ENCODE assay signal across 12 cellular contexts in genomic region chr3:155070932-155071387, GRCh38. TPM values are rescaled to one million over a fixed set of nuclear protein-coding genes. Genes with fewer than 3 reads are reported as not detected.
DNase-seq lines count a peak whose midpoint lies in the region; TF ChIP-seq lines count a peak whose summit lies in the region.
"Had no signal": no experiment of that assay in that cellular context is flagged by ENCODE, and none has a peak within 500 bp of the region (broad histone marks: within the 10 kb centered on the region; RNA-seq: fewer than 3 reads in every experiment).

No MANE protein-coding gene starts in this region.

- H3F3A ChIP-seq in OCI-LY1 (ENCODE audit: insufficient read depth, low read length) = 0 out of 2 replicates have a peak, but pooled peaks cover 5% of the 10 kb centered on the region

- H3K4ac ChIP-seq in mesenchymal stem cell (ENCODE audit: low read depth in 1 of 2, low read length in 2 of 2) = peak overlapping the region; percentile 51 to 87

- H3K4me2 ChIP-seq in OCI-LY1 (ENCODE audit: low read length) = no peak overlapping the region
- H3K4me2 ChIP-seq in mesenchymal stem cell (ENCODE audit: low read length, poor library complexity, severe bottlenecking) = peak overlapping the region; percentile 61

- DNase-seq in BJ (ENCODE audit: low read depth) = peak; percentile 97
- DNase-seq in dermis microvascular lymphatic vessel endothelial cell (ENCODE audit: low read depth in 2 of 2) = peak; percentile 22 to 80
- DNase-seq in mesenchymal stem cell = peak; percentile 96
- no peak for DNase-seq in activated T-cell treated with anti-CD3 and anti-CD28 coated beads, Interleukin-2, amount 50 U/mL, for 1 hour
- DNase-seq in NCI-H2107 treated with DMSO at 0.1 percent for 48 hours (lab: John Stamatoyannopoulos, UW; ENCODE audit: unreplicated experiment) = no peak
- no peak for DNase-seq in stimulated activated CD4-positive, alpha-beta T cell treated with anti-CD3 and anti-CD28 coated beads, Interleukin-4, amount 100 ng/mL, for 24 hours
- DNase-seq in activated CD4-positive, alpha-beta T cell treated with anti-CD3 and anti-CD28 coated beads for 1 hour = no peak
- DNase-seq: Caco-2; H7; stimulated activated CD4-positive, alpha-beta T cell treated with anti-CD3 and anti-CD28 coated beads, Interleukin-2, amount 100 ng/mL, for 24 hours had no signal

- H3K27me3 ChIP-seq in BJ (ENCODE audit: control insufficient read depth, insufficient read depth, low read length) = no peaks in the 10 kb centered on the region
- H3K27me3 ChIP-seq in OCI-LY1 (ENCODE audit: insufficient read depth, low read length) = no peaks in the 10 kb centered on the region
- no peaks in the 10 kb centered on the region for H3K27me3 ChIP-seq in mesenchymal stem cell (ENCODE audit: control insufficient read depth in 1 of 2, insufficient read depth in 1 of 2, low read length in 2 of 2)

- TF ChIP-seq CTCF in BJ (IDR thresholded peaks at IDR 0.05; ENCODE audit: insufficient read depth, low read depth, low read length) (no peak), OCI-LY1 (IDR thresholded peaks at IDR 0.05; ENCODE audit: low read length) (no peak)

- H2BK5ac ChIP-seq in mesenchymal stem cell (ENCODE audit: low read depth, low read length, poor library complexity, severe bottlenecking) = peak overlapping the region; percentile 90

- H3K27ac ChIP-seq in OCI-LY1 (ENCODE audit: low read depth, low read length, poor library complexity, severe bottlenecking) (no peak overlapping the region), mesenchymal stem cell (ENCODE audit: low read length, poor library complexity, severe bottlenecking) (peak overlapping the region; percentile 97)
- H3K27ac ChIP-seq: thoracic aorta had no signal

- H3K9me2 ChIP-seq in OCI-LY1 (ENCODE audit: low read depth, low read length) = no peaks in the 10 kb centered on the region

- peaks cover 4% of the 10 kb centered on the region; the same call in 1 of the 2 replicates for H3K9me3 ChIP-seq in OCI-LY1 (ENCODE audit: low read length)
- H3K9me3 ChIP-seq in mesenchymal stem cell (ENCODE audit: control insufficient read depth, low read length) = peaks cover 22% of the 10 kb centered on the region

- peak overlapping the region; percentile 86 to 87 for H3K18ac ChIP-seq in mesenchymal stem cell (ENCODE audit: low read depth in 1 of 2, low read length in 2 of 2)

- H3K4me1 ChIP-seq in OCI-LY1 (ENCODE audit: insufficient read depth, low read length, severe bottlenecking) = peaks cover 4% of the 10 kb centered on the region
- peaks cover 3% of the 10 kb centered on the region for H3K4me1 ChIP-seq in mesenchymal stem cell (ENCODE audit: control insufficient read depth, insufficient read depth, low read depth, low read length)
- H3K4me1 ChIP-seq: Caco-2 had no signal

- no peaks in the 10 kb centered on the region for H3K79me2 ChIP-seq in OCI-LY1 (ENCODE audit: insufficient read depth, low read length)

- no peaks in the 10 kb centered on the region for H4K20me1 ChIP-seq in OCI-LY1 (ENCODE audit: insufficient read depth, low read length)

- H3K79me1 ChIP-seq in mesenchymal stem cell (replicated peaks; ENCODE audit: low read length, poor library complexity, severe bottlenecking) = no peaks in the 10 kb centered on the region

- H2BK15ac ChIP-seq in mesenchymal stem cell (ENCODE audit: low read depth, poor library complexity, severe bottlenecking) = peak overlapping the region; percentile 67

- CTCF ChIA-PET in BJ (lab: Yijun Ruan, JAX) = interaction anchor here (0.9 to 1.8 kb wide), 3 partner anchors 8 to 275 kb away, joined by 3 to 5 read pairs (median 3); partner anchors contain the start of gene MME

- peak overlapping the region; percentile 28; the same call in 1 of the 2 replicates for H2AFZ ChIP-seq in OCI-LY1 (ENCODE audit: low read length)
- peak overlapping the region; percentile 61 for H2AFZ ChIP-seq in mesenchymal stem cell (ENCODE audit: low read depth, low read length)

- POLR2A ChIA-PET in BJ (lab: Charles Lee) = interaction anchor here (1.3 kb wide), 1 partner anchor 8 kb away, joined by 3 read pairs; no protein-coding TSS in a partner anchor

- peak overlapping the region; percentile 72 to 89 for H2BK12ac ChIP-seq in mesenchymal stem cell (ENCODE audit: low read length in 2 of 2)

- no peak overlapping the region for H2AK5ac ChIP-seq in mesenchymal stem cell (ENCODE audit: low read length, severe bottlenecking)

- no peak overlapping the region for H3K14ac ChIP-seq in mesenchymal stem cell (ENCODE audit: low read length in 2 of 2)

- H3K4me3 ChIP-seq in BJ (ENCODE audit: low read depth, low read length) = no peak overlapping the region
- H3K4me3 ChIP-seq in OCI-LY1 (ENCODE audit: low read depth, low read length, poor library complexity, severe bottlenecking) = no peak overlapping the region
- H3K4me3 ChIP-seq in mesenchymal stem cell (ENCODE audit: insufficient read depth in 1 of 2, low read depth in 1 of 2, low read length in 2 of 2) = no peak overlapping the region
- H3K4me3 ChIP-seq: thoracic aorta had no signal

- whole genome bisulfite sequencing in mesenchymal stem cell = 3% methylated on average over 8 of the region's 8 CpGs

- H3K23ac ChIP-seq in mesenchymal stem cell (ENCODE audit: low read length in 2 of 2) = peak overlapping the region in 1 of 2 experiments; percentile 69

- H2BK120ac ChIP-seq in mesenchymal stem cell (ENCODE audit: low read depth, low read length) = peak overlapping the region; percentile 27

- peak overlapping the region; percentile 75 for H4K8ac ChIP-seq in mesenchymal stem cell (ENCODE audit: low read length)

- no peak overlapping the region for H3K9ac ChIP-seq in OCI-LY1 (ENCODE audit: low read length)
- H3K9ac ChIP-seq in mesenchymal stem cell (ENCODE audit: low read length) = peak overlapping the region; percentile 86

- no peaks in the 10 kb centered on the region for H3K36me3 ChIP-seq in BJ (ENCODE audit: control insufficient read depth, insufficient read depth, low read length)
- no peaks in the 10 kb centered on the region for H3K36me3 ChIP-seq in OCI-LY1 (ENCODE audit: insufficient read depth, low read length)
- H3K36me3 ChIP-seq in mesenchymal stem cell (ENCODE audit: control insufficient read depth in 1 of 2, insufficient read depth in 2 of 2, low read depth in 1 of 2, low read length in 2 of 2) = no peaks in the 10 kb centered on the region
- H3K36me3 ChIP-seq: thoracic aorta had no signal

- peak overlapping the region; percentile 68 for H4K91ac ChIP-seq in mesenchymal stem cell (ENCODE audit: low read length)

RNA-seq across cellular contexts. Expression of gene MME, which starts 9.2 kb away (rescaled TPM):
- polyA plus RNA-seq in BJ (2011; rRNA removed) = 208 and 273 TPM in 2 replicates
- polyA minus RNA-seq in BJ (2011; rRNA and poly(A)+ RNA removed) = 146 and 221 TPM in 2 replicates
- total RNA-seq in dermis microvascular lymphatic vessel endothelial cell = 1.3 and 2.3 TPM in 2 replicates
- polyA plus RNA-seq in mesenchymal stem cell (2013, experiment 1 of 2) = 87.9 TPM
- polyA plus RNA-seq in mesenchymal stem cell (2013, experiment 2 of 2) = 88.5 TPM

Comparison
In these comparisons a context has a peak if more than half of its experiments do, and no peak if none do; other contexts are left out.
1. DNase-seq: peak in BJ (single experiment), dermis microvascular lymphatic vessel endothelial cell (2 of 2) and mesenchymal stem cell (single experiment); none in activated T-cell treated with anti-CD3 and anti-CD28 coated beads, Interleukin-2, amount 50 U/mL, for 1 hour (single experiment), NCI-H2107 treated with DMSO at 0.1 percent for 48 hours (single experiment), stimulated activated CD4-positive, alpha-beta T cell treated with anti-CD3 and anti-CD28 coated beads, Interleukin-4, amount 100 ng/mL, for 24 hours (single experiment) and activated CD4-positive, alpha-beta T cell treated with anti-CD3 and anti-CD28 coated beads for 1 hour (single experiment).